ENCODE assay signal across 23 cellular contexts in genomic region chr14:100611811-100612480, GRCh38. TPM values are rescaled to one million over a fixed set of nuclear protein-coding genes. Genes with fewer than 3 reads are reported as not detected.
A peak's percentile ranks its signal among the peaks of the same experiment; 100 is the strongest.
DNase-seq lines count a peak whose midpoint lies in the region; ATAC-seq, FAIRE-seq and TF ChIP-seq lines count a peak whose summit lies in the region.
"Had no signal": no experiment of that assay in that cellular context is flagged by ENCODE, and none has a peak within 500 bp of the region (broad histone marks: within the 10 kb centered on the region; RNA-seq: fewer than 3 reads in every experiment).

No MANE protein-coding gene starts in this region.

- CTCF ChIA-PET in K562 (lab: Yijun Ruan, JAX; ENCODE audit: low intra/inter-chr PET ratio) = no interaction called here

- no peaks in the 10 kb centered on the region for H3K79me2 ChIP-seq in K562 (ENCODE audit: control insufficient read depth, insufficient read depth, low read length)
- no peaks in the 10 kb centered on the region for H3K79me2 ChIP-seq in osteoblast (ENCODE audit: insufficient read depth, low read length)

- intact Hi-C loops in heart left ventricle (cut with DNase I) (no loop called here), heart right ventricle (cut with DNase I) (no loop called here), K562 (cut with micrococcal nuclease) (no loop called here), upper lobe of right lung (cut with DNase I) (no loop called here)

- no peaks in the 10 kb centered on the region for H3K36me3 ChIP-seq in heart left ventricle
- H3K36me3 ChIP-seq in heart right ventricle = no peaks in the 10 kb centered on the region
- H3K36me3 ChIP-seq in K562 (ENCODE audit: control insufficient read depth, insufficient read depth, low read length) = no peaks in the 10 kb centered on the region
- H3K36me3 ChIP-seq in osteoblast (ENCODE audit: insufficient read depth, low read length) = no peaks in the 10 kb centered on the region
- H3K36me3 ChIP-seq in upper lobe of right lung = no peaks in the 10 kb centered on the region

- TF ChIP-seq CTCF in heart left ventricle (IDR thresholded peaks at IDR 0.05) (no peak), heart right ventricle (IDR thresholded peaks at IDR 0.05) (no peak), K562 (IDR thresholded peaks at IDR 0.05 in 2 of 3, conservative IDR thresholded peaks at IDR 0.05 in 1 of 3; ENCODE audit: insufficient read depth in 2 of 3, low read depth in 1 of 3, low read length in 3 of 3) (no peak), osteoblast (IDR thresholded peaks at IDR 0.05; ENCODE audit: extremely low read depth, low read depth, low read length) (no peak), upper lobe of right lung (IDR thresholded peaks at IDR 0.05) (no peak), progenitor cell of endocrine pancreas (IDR thresholded peaks at IDR 0.05; ENCODE audit: unreplicated experiment) (no peak)

- no peaks in the 10 kb centered on the region for H3K4me1 Mint-ChIP-seq in progenitor cell of endocrine pancreas (ENCODE audit: low read depth)

- H3K4me2 ChIP-seq in K562 (ENCODE audit: insufficient read depth, low read length) (no peak overlapping the region), osteoblast (ENCODE audit: insufficient read depth, low read length) (no peak overlapping the region)
- H3K4me2 ChIP-seq: GM23338, KMS-11 had no signal

- H3K36me3 Mint-ChIP-seq in progenitor cell of endocrine pancreas (ENCODE audit: insufficient read depth) = no peaks in the 10 kb centered on the region
- H3K36me3 Mint-ChIP-seq: CD4-positive, alpha-beta memory T cell had no signal

- H3K4me3 Mint-ChIP-seq in progenitor cell of endocrine pancreas (ENCODE audit: low read depth) = no peak overlapping the region
- H3K4me3 Mint-ChIP-seq: CD4-positive, alpha-beta memory T cell; GM23338 had no signal

- no peak overlapping the region for H3K27ac Mint-ChIP-seq in progenitor cell of endocrine pancreas
- H3K27ac Mint-ChIP-seq: GM23338 had no signal

- TF ChIP-seq POLR2A in heart left ventricle (IDR thresholded peaks at IDR 0.05) (no peak), K562 (conservative IDR thresholded peaks at IDR 0.05) (no peak)

- peaks cover 6% of the 10 kb centered on the region for H3K27me3 Mint-ChIP-seq in progenitor cell of endocrine pancreas

- H3K27me3 ChIP-seq in heart left ventricle = peaks cover 0 to 46% (median 2%) of the 10 kb centered on the region in 9 donors
- peaks cover 0 to 44% (median 18%) of the 10 kb centered on the region in 7 donors for H3K27me3 ChIP-seq in heart right ventricle
- H3K27me3 ChIP-seq in K562 (ENCODE audit: control insufficient read depth in 2 of 2, insufficient read depth in 2 of 2, low read length in 2 of 2) = peaks cover 0 to 10% of the 10 kb centered on the region in 2 experiments; a peak in 2 of 5 replicates
- H3K27me3 ChIP-seq in osteoblast (ENCODE audit: insufficient read depth, low read length) = peaks cover 12% of the 10 kb centered on the region
- peaks cover 9% of the 10 kb centered on the region for H3K27me3 ChIP-seq in upper lobe of right lung

- 85 to 95% (median 91%) methylated on average over 10 of the region's 10 CpGs for WGBS in heart left ventricle, 4 donors
- 89 to 91% methylated on average over 10 of the region's 10 CpGs for WGBS in heart right ventricle, 2 donors
- 33% methylated on average over 8 of the region's 10 CpGs for WGBS in K562 (ENCODE audit: insufficient coverage, low coverage, missing lambda C conversion rate)

- no peaks in the 10 kb centered on the region for H3K9me1 ChIP-seq in K562 (ENCODE audit: control insufficient read depth, insufficient read depth, low read length)

- no peak for FAIRE-seq in K562 (lab: Jason Lieb, UNC)

- H3K9me3 ChIP-seq in heart left ventricle = no peaks in the 10 kb centered on the region
- H3K9me3 ChIP-seq in heart right ventricle = no peaks in the 10 kb centered on the region
- no peaks in the 10 kb centered on the region for H3K9me3 ChIP-seq in K562 (replicated peaks; ENCODE audit: control insufficient read depth, insufficient read depth, low read depth, low read length)
- H3K9me3 ChIP-seq in osteoblast (ENCODE audit: low read depth, low read length) = no peaks in the 10 kb centered on the region
- H3K9me3 ChIP-seq in upper lobe of right lung = no peaks in the 10 kb centered on the region

- POLR2A ChIA-PET in K562 (lab: Yijun Ruan, JAX) = interaction anchor here (1.0 kb wide), 1 partner anchor 28 kb away, joined by 3 read pairs; no protein-coding TSS in a partner anchor

- DNase-seq in heart left ventricle (peak in 4 of 5 donors; percentile 2 to 11 (median 6)), heart right ventricle (no peak), K562 (ENCODE audit: extremely low read depth in 1 of 4, low spot score in 3 of 4) (no peak), osteoblast (ENCODE audit: insufficient read length, low spot score, missing footprints) (peak; percentile 30), upper lobe of right lung (peak; percentile 30), progenitor cell of endocrine pancreas (ENCODE audit: low spot score, unreplicated experiment) (no peak), NCI-H1092 (lab: John Stamatoyannopoulos, UW) (no peak)
- DNase-seq: C1 segment of cervical spinal cord; CD4-positive, alpha-beta memory T cell; COR-L47; DMS53; HCEC 1CT; IMR-90; MM.1S; NCI-H1417; NCI-H1694; NCI-H2029 treated with DMSO at 0.1 percent for 48 hours; NCI-H226; NCI-H510A; NCI-H69; RPMI8226 had no signal

- no peak overlapping the region for H3K4me3 ChIP-seq in heart left ventricle
- H3K4me3 ChIP-seq in heart right ventricle = no peak overlapping the region
- no peak overlapping the region for H3K4me3 ChIP-seq in K562
- no peak overlapping the region for H3K4me3 ChIP-seq in osteoblast (ENCODE audit: insufficient read depth, low read length)
- H3K4me3 ChIP-seq in upper lobe of right lung = no peak overlapping the region
- H3K4me3 ChIP-seq: GM23338 had no signal

- H3K9ac ChIP-seq in K562 (ENCODE audit: insufficient read depth in 1 of 2, low read depth in 2 of 2, low read length in 2 of 2) = no peak overlapping the region
- H3K9ac ChIP-seq: KMS-11 had no signal

- peaks cover 0 to 5% (median 0%) of the 10 kb centered on the region in 12 donors for H3K4me1 ChIP-seq in heart left ventricle
- peaks cover 0 to 5% (median 0%) of the 10 kb centered on the region in 9 donors for H3K4me1 ChIP-seq in heart right ventricle
- H3K4me1 ChIP-seq in K562 (replicated peaks in 1 of 2; ENCODE audit: control insufficient read depth in 2 of 2, insufficient read depth in 2 of 2, low read length in 2 of 2) = peaks cover under 1 to 15% of the 10 kb centered on the region in 2 experiments; a peak in 3 of 5 replicates
- H3K4me1 ChIP-seq in osteoblast (ENCODE audit: insufficient read depth, low read length) = no peaks in the 10 kb centered on the region
- H3K4me1 ChIP-seq in upper lobe of right lung = no peaks in the 10 kb centered on the region

- H2AFZ ChIP-seq in K562 (ENCODE audit: low read depth, low read length) = no peak overlapping the region
- H2AFZ ChIP-seq in osteoblast (ENCODE audit: low read length) = no peak overlapping the region
- H2AFZ ChIP-seq: GM23338 had no signal

- no peak for TF ChIP-seq RAD21 in K562 (CRISPR knock-in tag; conservative IDR thresholded peaks at IDR 0.05 in 1 of 2, IDR thresholded peaks at IDR 0.05 in 1 of 2)

- in situ Hi-C loops in K562 (cut with MboI) = no loop called here

- no TSS peak for BruUV-seq in K562 (replicated peaks; lab: Mats Ljungman, UMichigan)

- TF ChIP-seq EP300 in K562 (IDR thresholded peaks at IDR 0.05; ENCODE audit: low read length) = no peak

- ATAC-seq in heart left ventricle (no peak), heart right ventricle (no peak), K562 (no peak), upper lobe of right lung (no peak)

- H3K27ac ChIP-seq in heart left ventricle (no peak overlapping the region), heart right ventricle (no peak overlapping the region), K562 (ENCODE audit: extremely low read depth, low read depth, low read length) (no peak overlapping the region), osteoblast (ENCODE audit: low read depth, low read length) (no peak overlapping the region), upper lobe of right lung (no peak overlapping the region)
- H3K27ac ChIP-seq: KMS-11 had no signal

- H4K20me1 ChIP-seq in K562 (replicated peaks; ENCODE audit: control insufficient read depth, insufficient read depth, low read length) (no peaks in the 10 kb centered on the region), osteoblast (ENCODE audit: insufficient read depth, low read length) (no peaks in the 10 kb centered on the region)

- no peaks in the 10 kb centered on the region for H3K9me3 Mint-ChIP-seq in progenitor cell of endocrine pancreas (ENCODE audit: low read depth)
- H3K9me3 Mint-ChIP-seq: GM23338 had no signal

TF ChIP-seq in K562, 482 proteins besides CTCF, POLR2A, EP300 and RAD21:
- TF ChIP-seq TCF7L2 (IDR thresholded peaks at IDR 0.05; ENCODE audit: low read depth, low read length) (no peak), ZNF384 (IDR thresholded peaks at IDR 0.05; ENCODE audit: low read depth, low read length) (0 out of 2 replicates have a peak, but pooled peaks have one; percentile 31)

RNA-seq across cellular contexts. Expression of gene BEGAIN, which starts 24.7 kb away (rescaled TPM):
- total RNA-seq in heart left ventricle (1 to 10 TPM in 5 of 9 donors, under 1 TPM in 4; 0.14 to 2.8 (median 1.9) TPM), heart right ventricle (1 to 10 TPM in 5 of 10 donors, under 1 TPM in 5; 0.30 to 4.3 (median 1.1) TPM), K562 (2014; rRNA removed) (0.20 and 0.68 TPM in 2 replicates), K562 (2014; rRNA removed; fragmentation: Illumina TruSeq; extraction: Trizol) (0.10 TPM in 1 of 2 replicates, not detected in the other), K562 (2015; rRNA removed; fragmentation: Illumina TruSeq; extraction: Trizol) (0.11 and 0.40 TPM in 2 replicates), K562 (2021) (0.55 and 1.1 TPM in 2 replicates), osteoblast (1.1 TPM in 1 of 2 replicates, not detected in the other), upper lobe of right lung (1.5 TPM), progenitor cell of endocrine pancreas (0.58 and 0.65 TPM in 2 replicates)
- polyA plus RNA-seq in heart left ventricle (under 1 TPM; 0.24 to 0.46 TPM), heart right ventricle (under 1 TPM; 0.20 to 0.51 TPM), K562 (2011; rRNA removed) (0.54 and 1.4 TPM in 2 replicates), K562 (2014; fragmentation: Illumina TruSeq; extraction: Trizol) (0.07 and 0.50 TPM in 2 replicates), K562 (2014; fragmentation: Nextera tagmentation; extraction: Ambion mirVana) (not detected), K562 (2014; rRNA removed) (0.62 and 1.7 TPM in 2 replicates)
- 1.2 and 3.3 TPM in 2 replicates for total RNA-seq in K562 (2011; cell fraction: chromatin; rRNA removed; ENCODE audit: low replicate concordance)
- 0.53 and 2.2 TPM in 2 replicates for total RNA-seq in K562 (2011; cell fraction: nucleolus; rRNA removed)
- 0.31 and 0.95 TPM in 2 replicates for total RNA-seq in K562 (2011; cell fraction: nucleoplasm; rRNA removed)
- 1.5 TPM in 2 replicates for polyA plus RNA-seq in K562 (2011; cell fraction: cytosol; rRNA removed)
- 5.2 and 5.3 TPM in 2 replicates for polyA plus RNA-seq in K562 (2011; cell fraction: nucleus; rRNA removed)
- polyA plus RNA-seq in K562 (2012) = 0.25 and 0.51 TPM in 2 replicates
- 0.45 and 1.1 TPM in 2 replicates for polyA minus RNA-seq in K562 (2011; rRNA and poly(A)+ RNA removed)
- polyA minus RNA-seq in K562 (2011; cell fraction: cytosol; rRNA and poly(A)+ RNA removed) = 0.86 and 2.7 TPM in 2 replicates
- polyA minus RNA-seq in K562 (2011; cell fraction: nucleus; rRNA and poly(A)+ RNA removed) = 0.81 and 1.3 TPM in 2 replicates

Comparison
In these comparisons a context has a peak if more than half of its experiments do, and no peak if none do; other contexts are left out.
1. DNase-seq: peak in heart left ventricle (4 of 5), osteoblast (single experiment) and upper lobe of right lung (single experiment); none in heart right ventricle (0 of 2), K562 (0 of 4), progenitor cell of endocrine pancreas (single experiment) and NCI-H1092 (single experiment).